Comparison of ENCODE assay signal across 10 cellular contexts in genomic region chr11:104332110-104332509, GRCh38.
A peak's percentile ranks its signal among the peaks of the same experiment; 100 is the strongest.
DNase-seq lines count a peak whose midpoint lies in the region; ATAC-seq and TF ChIP-seq lines count a peak whose summit lies in the region.
"Had no signal": no experiment of that assay in that cellular context is flagged by ENCODE, and none has a peak within 500 bp of the region (broad histone marks: within the 10 kb centered on the region; RNA-seq: fewer than 3 reads in every experiment).

No MANE protein-coding gene starts in this region.

- H2BK15ac ChIP-seq in IMR-90 (ENCODE audit: low read depth, low read length): no peak overlapping the region

- no peak for TF ChIP-seq RAD21 in IMR-90 (IDR thresholded peaks at IDR 0.05; ENCODE audit: low read length)

- no TSS peak for BruUV-seq in IMR-90 (replicated peaks; lab: Mats Ljungman, UMichigan)

- no peak overlapping the region for H2BK120ac ChIP-seq in IMR-90 (ENCODE audit: low read depth, low read length)

- no peak overlapping the region for H3K4ac ChIP-seq in IMR-90 (ENCODE audit: low read depth, low read length)

- H3K27ac ChIP-seq in IMR-90 (ENCODE audit: insufficient read depth, low read length): no peak overlapping the region
- H3K27ac ChIP-seq in effector memory CD4-positive, alpha-beta T cell (ENCODE audit: insufficient read depth, low read length, poor library complexity, severe bottlenecking): no peak overlapping the region
- H3K27ac ChIP-seq: esophagus squamous epithelium had no signal

- no peak overlapping the region for H3K4me2 ChIP-seq in IMR-90 (ENCODE audit: low read depth, low read length)

- TF ChIP-seq CTCF in IMR-90 (conservative IDR thresholded peaks at IDR 0.05; ENCODE audit: low read depth, low read length): no peak
- peak; percentile 64 for TF ChIP-seq CTCF in choroid plexus epithelial cell (conservative IDR thresholded peaks at IDR 0.05; ENCODE audit: low read depth, low read length)
- TF ChIP-seq CTCF in retinal pigment epithelial cell (conservative IDR thresholded peaks at IDR 0.05; ENCODE audit: low read depth, low read length): peak; percentile 47

- DNase-seq in NCI-H82 (lab: John Stamatoyannopoulos, UW) (peak; percentile 55), NCI-H82 treated with DMSO at 0.1 percent for 48 hours (lab: John Stamatoyannopoulos, UW; ENCODE audit: unreplicated experiment) (no peak), IMR-90 (no peak), choroid plexus epithelial cell (ENCODE audit: low read depth) (peak; percentile 35), retinal pigment epithelial cell (ENCODE audit: low read depth) (no peak)
- DNase-seq in activated T-cell treated with anti-CD3 and anti-CD28 coated beads, Interleukin-2, amount 50 U/mL, for 72 hours: no peak
- no peak for DNase-seq in activated CD4-positive, CD25-positive, alpha-beta regulatory T cell treated with anti-CD3 and anti-CD28 coated beads, Interleukin-2, amount 50 U/mL, for 72 hours
- no peak for DNase-seq in effector memory CD4-positive, alpha-beta T cell
- DNase-seq: esophagus squamous epithelium had no signal

- no peak overlapping the region for H3K23ac ChIP-seq in IMR-90 (ENCODE audit: low read depth, low read length)

- H2AFZ ChIP-seq in IMR-90 (replicated peaks; ENCODE audit: low read length, poor library complexity): peak overlapping the region; percentile 63

- H2AK9ac ChIP-seq in IMR-90 (replicated peaks; ENCODE audit: low read depth, low read length, poor library complexity): no peak overlapping the region

- H3K27ac Mint-ChIP-seq in activated T-cell treated with anti-CD3 and anti-CD28 coated beads, Interleukin-2, amount 50 U/mL, for 72 hours: no peak overlapping the region
- H3K27ac Mint-ChIP-seq: activated naive CD8-positive, alpha-beta T cell had no signal

- intact Hi-C loops in IMR-90 (cut with micrococcal nuclease): no loop called here

- no peak overlapping the region for H3K4me3 Mint-ChIP-seq in activated T-cell treated with anti-CD3 and anti-CD28 coated beads, Interleukin-2, amount 50 U/mL, for 72 hours
- H3K4me3 Mint-ChIP-seq: activated naive CD8-positive, alpha-beta T cell had no signal

- H3K56ac ChIP-seq in IMR-90 (ENCODE audit: extremely low read depth, insufficient read depth, low read length): no peak overlapping the region

- H3K79me1 ChIP-seq in IMR-90 (ENCODE audit: low read depth in 1 of 2, low read length in 2 of 2): no peaks in the 10 kb centered on the region

- no peak overlapping the region for H3K14ac ChIP-seq in IMR-90 (replicated peaks; ENCODE audit: low read depth, low read length)

- H3K9me1 ChIP-seq in IMR-90 (ENCODE audit: insufficient read depth, low read length): no peaks in the 10 kb centered on the region

- no peak overlapping the region for H4K5ac ChIP-seq in IMR-90 (ENCODE audit: low read depth, low read length)

- in situ Hi-C loops in IMR-90 (cut with MboI; ENCODE audit: low sequenced_read_pairs): no loop called here

- WGBS in IMR-90 (ENCODE audit: extremely low coverage in 2 of 2, insufficient read length in 1 of 2), 2 experiments: no CpG with 5 or more reads among the region's 4 CpGs

- no peak overlapping the region for H2BK5ac ChIP-seq in IMR-90 (ENCODE audit: low read depth, low read length, poor library complexity, severe bottlenecking)

- CTCF ChIA-PET in IMR-90 (lab: Yijun Ruan, JAX): interaction anchor here (0.8 to 2.2 kb wide), 3 partner anchors 11 to 32 kb away, joined by 3 to 7 read pairs (median 4); no protein-coding TSS in a partner anchor

- POLR2A ChIA-PET in IMR-90 (lab: Charles Lee; ENCODE audit: unreplicated experiment): no interaction called here

- no peak overlapping the region for H2AK5ac ChIP-seq in IMR-90 (ENCODE audit: low read depth, low read length)

- no peak overlapping the region for H3K18ac ChIP-seq in IMR-90 (ENCODE audit: low read depth, low read length)

- H3K27me3 Mint-ChIP-seq in activated T-cell treated with anti-CD3 and anti-CD28 coated beads, Interleukin-2, amount 50 U/mL, for 72 hours (ENCODE audit: low read depth): no peaks in the 10 kb centered on the region

- no peak overlapping the region for H2BK20ac ChIP-seq in IMR-90 (ENCODE audit: low read depth, low read length)

- H3K4me1 Mint-ChIP-seq in activated T-cell treated with anti-CD3 and anti-CD28 coated beads, Interleukin-2, amount 50 U/mL, for 72 hours (ENCODE audit: low read depth): no peaks in the 10 kb centered on the region

- H3K36me3 ChIP-seq in IMR-90 (ENCODE audit: control insufficient read depth, insufficient read depth, low read length): no peaks in the 10 kb centered on the region
- no peaks in the 10 kb centered on the region for H3K36me3 ChIP-seq in effector memory CD4-positive, alpha-beta T cell (ENCODE audit: control insufficient read depth, insufficient read depth, low read length)
- H3K36me3 ChIP-seq: esophagus squamous epithelium had no signal

- ATAC-seq in IMR-90 (ENCODE audit: low read depth): no peak
- no peak for ATAC-seq in activated T-cell treated with anti-CD3 and anti-CD28 coated beads, Interleukin-2, amount 50 U/mL, for 72 hours (replicated peaks in 1 of 2)

- H3K9me3 ChIP-seq in IMR-90 (ENCODE audit: control insufficient read depth, insufficient read depth, low read length): no peaks in the 10 kb centered on the region
- H3K9me3 ChIP-seq in effector memory CD4-positive, alpha-beta T cell (ENCODE audit: control insufficient read depth, low read length): no peaks in the 10 kb centered on the region
- H3K9me3 ChIP-seq: esophagus squamous epithelium had no signal

- no peak overlapping the region for H4K91ac ChIP-seq in IMR-90 (ENCODE audit: insufficient read depth, low read depth, low read length)

- H3K36me3 Mint-ChIP-seq in activated T-cell treated with anti-CD3 and anti-CD28 coated beads, Interleukin-2, amount 50 U/mL, for 72 hours (ENCODE audit: insufficient read depth in 2 of 2): no peaks in the 10 kb centered on the region
- H3K36me3 Mint-ChIP-seq: activated naive CD8-positive, alpha-beta T cell had no signal

- H3K9me3 Mint-ChIP-seq in activated T-cell treated with anti-CD3 and anti-CD28 coated beads, Interleukin-2, amount 50 U/mL, for 72 hours: peaks cover 0 to 2% of the 10 kb centered on the region in 2 donors

- H4K20me1 ChIP-seq in IMR-90 (ENCODE audit: insufficient read depth, low read length): no peaks in the 10 kb centered on the region

- H3K27me3 ChIP-seq in IMR-90 (ENCODE audit: control insufficient read depth, insufficient read depth, low read length): no peaks in the 10 kb centered on the region
- no peaks in the 10 kb centered on the region for H3K27me3 ChIP-seq in effector memory CD4-positive, alpha-beta T cell (replicated peaks; ENCODE audit: control insufficient read depth, insufficient read depth, low read length, poor library complexity, severe bottlenecking)
- H3K27me3 ChIP-seq: esophagus squamous epithelium had no signal

- H3K9ac ChIP-seq in IMR-90 (ENCODE audit: low read depth, low read length): no peak overlapping the region

- H3K4me3 ChIP-seq in IMR-90 (ENCODE audit: insufficient read depth, low read depth, low read length) (no peak overlapping the region), choroid plexus epithelial cell (ENCODE audit: low read depth, low read length) (no peak overlapping the region), retinal pigment epithelial cell (ENCODE audit: low read length) (no peak overlapping the region)
- H3K4me3 ChIP-seq in effector memory CD4-positive, alpha-beta T cell (ENCODE audit: insufficient read depth, low read depth, low read length, poor library complexity, severe bottlenecking): no peak overlapping the region
- H3K4me3 ChIP-seq: esophagus squamous epithelium had no signal

- H3K4me1 ChIP-seq in IMR-90 (ENCODE audit: control insufficient read depth, insufficient read depth, low read length): no peaks in the 10 kb centered on the region
- no peaks in the 10 kb centered on the region for H3K4me1 ChIP-seq in effector memory CD4-positive, alpha-beta T cell (ENCODE audit: control insufficient read depth, insufficient read depth, low read length, poor library complexity, severe bottlenecking)
- H3K4me1 ChIP-seq: esophagus squamous epithelium had no signal

- dilution Hi-C loops in IMR-90 (cut with HindIII; ENCODE audit: low sequenced_read_pairs, unreplicated experiment): no loop called here

- TF ChIP-seq POLR2A in IMR-90 (IDR thresholded peaks at IDR 0.05; ENCODE audit: low read depth, low read length): no peak

- H4K8ac ChIP-seq in IMR-90 (ENCODE audit: low read depth in 2 of 2, low read length in 2 of 2): no peak overlapping the region

TF ChIP-seq in IMR-90, 13 proteins besides CTCF, POLR2A, EP300 and RAD21:
- TF ChIP-seq MXI1 (IDR thresholded peaks at IDR 0.05; ENCODE audit: borderline replicate concordance, low read depth, low read length) (no peak), NFE2L2 (IDR thresholded peaks at IDR 0.05; ENCODE audit: low read depth, low read length) (no peak), FOS (IDR thresholded peaks at IDR 0.05; ENCODE audit: low read depth, low read length) (no peak), CHD1 (IDR thresholded peaks at IDR 0.05; ENCODE audit: low read depth, low read length) (no peak), SMC3 (IDR thresholded peaks at IDR 0.05; ENCODE audit: low read depth, low read length) (no peak), MAZ (IDR thresholded peaks at IDR 0.05; ENCODE audit: borderline replicate concordance, low read depth, low read length) (no peak)

Comparison
In these comparisons a context has a peak if more than half of its experiments do, and no peak if none do; other contexts are left out.
1. DNase-seq: peak in NCI-H82 (single experiment) and choroid plexus epithelial cell (single experiment); none in NCI-H82 treated with DMSO at 0.1 percent for 48 hours (single experiment), IMR-90 (single experiment), retinal pigment epithelial cell (single experiment), activated T-cell treated with anti-CD3 and anti-CD28 coated beads, Interleukin-2, amount 50 U/mL, for 72 hours (0 of 2), activated CD4-positive, CD25-positive, alpha-beta regulatory T cell treated with anti-CD3 and anti-CD28 coated beads, Interleukin-2, amount 50 U/mL, for 72 hours (single experiment) and effector memory CD4-positive, alpha-beta T cell (0 of 3).